8 cellular contexts compared by ENCODE assay signal in genomic region chr3:179608931-179609720, GRCh38. TPM values are rescaled to one million over a fixed set of nuclear protein-coding genes. Genes with fewer than 3 reads are reported as not detected.
A peak's percentile ranks its signal among the peaks of the same experiment; 100 is the strongest.
DNase-seq lines count a peak whose midpoint lies in the region; ATAC-seq, FAIRE-seq and TF ChIP-seq lines count a peak whose summit lies in the region.

No MANE protein-coding gene starts in this region.

- no peaks in the 10 kb centered on the region for H3K9me3 Mint-ChIP-seq in IgD-negative memory B cell

- H3K4me3 Mint-ChIP-seq in IgD-negative memory B cell: peak overlapping the region; percentile 47 to 69 (median 64)

- no peak overlapping the region for H3K4me3 ChIP-seq in K562

- peak overlapping the region; percentile 45 for H3K4me2 ChIP-seq in K562 (ENCODE audit: insufficient read depth, low read length)

- CTCF ChIA-PET in K562 (lab: Yijun Ruan, JAX; ENCODE audit: low intra/inter-chr PET ratio): no interaction called here

- H3K27ac ChIP-seq in K562 (ENCODE audit: extremely low read depth, low read depth, low read length): peak overlapping the region; percentile 44; the same call in 2 of the 3 replicates

- H3K27ac Mint-ChIP-seq in IgD-negative memory B cell: peak overlapping the region; percentile 52 to 89 (median 78)

- H3K9ac ChIP-seq in K562 (ENCODE audit: insufficient read depth in 1 of 2, low read depth in 2 of 2, low read length in 2 of 2): no peak overlapping the region

- intact Hi-C loops in K562 (cut with micrococcal nuclease): no loop called here

- no peak for TF ChIP-seq CTCF in K562 (IDR thresholded peaks at IDR 0.05 in 2 of 3, conservative IDR thresholded peaks at IDR 0.05 in 1 of 3; ENCODE audit: insufficient read depth in 2 of 3, low read depth in 1 of 3, low read length in 3 of 3)

- H4K20me1 ChIP-seq in K562 (replicated peaks; ENCODE audit: control insufficient read depth, insufficient read depth, low read length): no peaks in the 10 kb centered on the region

- no peaks in the 10 kb centered on the region for H3K9me3 ChIP-seq in K562 (replicated peaks; ENCODE audit: control insufficient read depth, insufficient read depth, low read depth, low read length)

- no peak for TF ChIP-seq POLR2A in K562 (conservative IDR thresholded peaks at IDR 0.05)

- TF ChIP-seq EP300 in K562 (IDR thresholded peaks at IDR 0.05; ENCODE audit: low read length): no peak

- ATAC-seq in GM18511 (IDR thresholded peaks at IDR 0.05; ENCODE audit: unreplicated experiment) (peak; percentile 60), GM21619 (IDR thresholded peaks at IDR 0.05; ENCODE audit: unreplicated experiment) (peak; percentile 47), K562 (peak; percentile 5; the same call in 2 of the 3 replicates)

- POLR2A ChIA-PET in K562 (lab: Yijun Ruan, JAX): no interaction called here

- no peaks in the 10 kb centered on the region for H3K27me3 ChIP-seq in K562 (ENCODE audit: control insufficient read depth in 2 of 2, insufficient read depth in 2 of 2, low read length in 2 of 2)

- peaks cover 2% of the 10 kb centered on the region for H3K27me3 Mint-ChIP-seq in IgD-negative memory B cell

- WGBS in K562 (ENCODE audit: insufficient coverage, low coverage, missing lambda C conversion rate): 8% methylated on average over 6 of the region's 6 CpGs

- no peak overlapping the region for H2AFZ ChIP-seq in K562 (ENCODE audit: low read depth, low read length)

- peaks cover 90% of the 10 kb centered on the region for H3K79me2 ChIP-seq in K562 (ENCODE audit: control insufficient read depth, insufficient read depth, low read length)

- BruUV-seq in K562 (replicated peaks; lab: Mats Ljungman, UMichigan): no TSS peak

- H3K36me3 ChIP-seq in K562 (ENCODE audit: control insufficient read depth, insufficient read depth, low read length): peaks cover 65% of the 10 kb centered on the region

- TF ChIP-seq RAD21 in K562 (CRISPR knock-in tag; conservative IDR thresholded peaks at IDR 0.05 in 1 of 2, IDR thresholded peaks at IDR 0.05 in 1 of 2): no peak

- peaks cover 11 to 44% of the 10 kb centered on the region in 2 experiments; a peak in 4 of 5 replicates for H3K4me1 ChIP-seq in K562 (replicated peaks in 1 of 2; ENCODE audit: control insufficient read depth in 2 of 2, insufficient read depth in 2 of 2, low read length in 2 of 2)

- H3K4me1 Mint-ChIP-seq in IgD-negative memory B cell: peaks cover 34 to 54% (median 50%) of the 10 kb centered on the region in 3 donors

- FAIRE-seq in K562 (lab: Jason Lieb, UNC): no peak
- no peak for FAIRE-seq in RCC 7860 (lab: Jason Lieb, UNC)

- no peaks in the 10 kb centered on the region for H3K9me1 ChIP-seq in K562 (ENCODE audit: control insufficient read depth, insufficient read depth, low read length)

- in situ Hi-C loops in K562 (cut with MboI): no loop called here

- DNase-seq in K562 (ENCODE audit: extremely low read depth in 1 of 4, low spot score in 3 of 4): peak in 1 of 4 experiments; percentile 38
- DNase-seq in RCC 7860 (ENCODE audit: low spot score): no peak
- DNase-seq in ecto neural progenitor cell (ENCODE audit: low spot score): no peak
- DNase-seq in amygdala (lab: John Stamatoyannopoulos, UW): no peak
- no peak for DNase-seq in activated gamma-delta T cell treated with Interleukin-2 at 50 U/mL for 16 hours

- peaks cover 2% of the 10 kb centered on the region for H3K36me3 Mint-ChIP-seq in IgD-negative memory B cell

TF ChIP-seq in K562, 482 proteins besides CTCF, POLR2A, EP300 and RAD21 (continues in another document):
- TF ChIP-seq EP400 (IDR thresholded peaks at IDR 0.05): no peak
- TF ChIP-seq ZNF717 (CRISPR knock-in tag; IDR thresholded peaks at IDR 0.05): no peak

RNA-seq across cellular contexts. Expression of gene NDUFB5, which starts 4.5 kb away (rescaled TPM):
- polyA plus RNA-seq in IgD-negative memory B cell (96.9 TPM), K562 (2011; rRNA removed) (87.1 and 128 TPM in 2 replicates), K562 (2014; fragmentation: Illumina TruSeq; extraction: Trizol) (147 and 166 TPM in 2 replicates), K562 (2014; fragmentation: Nextera tagmentation; extraction: Ambion mirVana) (100 to 1,000 TPM; 412 to 466 TPM), K562 (2014; rRNA removed) (211 and 229 TPM in 2 replicates)
- total RNA-seq in K562 (2011; cell fraction: chromatin; rRNA removed; ENCODE audit: low replicate concordance): 26.9 and 87.6 TPM in 2 replicates
- total RNA-seq in K562 (2011; cell fraction: nucleolus; rRNA removed): 21.4 and 23.0 TPM in 2 replicates
- 51.3 and 81.9 TPM in 2 replicates for total RNA-seq in K562 (2011; cell fraction: nucleoplasm; rRNA removed)
- total RNA-seq in K562 (2014; rRNA removed) (166 and 172 TPM in 2 replicates), K562 (2014; rRNA removed; fragmentation: Illumina TruSeq; extraction: Trizol) (207 and 219 TPM in 2 replicates), K562 (2015; rRNA removed; fragmentation: Illumina TruSeq; extraction: Trizol) (145 and 176 TPM in 2 replicates), K562 (2021) (156 and 168 TPM in 2 replicates)
- 19.9 and 45.0 TPM in 2 replicates for polyA plus RNA-seq in K562 (2011; cell fraction: cytosol; rRNA removed)
- polyA plus RNA-seq in K562 (2011; cell fraction: nucleus; rRNA removed): 21.4 and 47.7 TPM in 2 replicates
- 149 and 163 TPM in 2 replicates for polyA plus RNA-seq in K562 (2012)
- 37.0 and 53.9 TPM in 2 replicates for polyA minus RNA-seq in K562 (2011; rRNA and poly(A)+ RNA removed)
- 25.7 and 30.2 TPM in 2 replicates for polyA minus RNA-seq in K562 (2011; cell fraction: cytosol; rRNA and poly(A)+ RNA removed)
- polyA minus RNA-seq in K562 (2011; cell fraction: nucleus; rRNA and poly(A)+ RNA removed): 10.1 and 18.0 TPM in 2 replicates

RNA-seq across cellular contexts. Expression of gene MRPL47, which starts 4.7 kb away (rescaled TPM):
- polyA plus RNA-seq in IgD-negative memory B cell: 54.5 TPM
- 6.0 and 12.3 TPM in 2 replicates for total RNA-seq in K562 (2011; cell fraction: chromatin; rRNA removed; ENCODE audit: low replicate concordance)
- total RNA-seq in K562 (2011; cell fraction: nucleolus; rRNA removed): 5.3 and 7.0 TPM in 2 replicates
- total RNA-seq in K562 (2011; cell fraction: nucleoplasm; rRNA removed): 9.3 and 12.7 TPM in 2 replicates
- total RNA-seq in K562 (2014; rRNA removed): 88.2 and 101 TPM in 2 replicates
- 143 and 162 TPM in 2 replicates for total RNA-seq in K562 (2014; rRNA removed; fragmentation: Illumina TruSeq; extraction: Trizol)
- total RNA-seq in K562 (2015; rRNA removed; fragmentation: Illumina TruSeq; extraction: Trizol): 110 and 123 TPM in 2 replicates
- total RNA-seq in K562 (2021): 109 and 127 TPM in 2 replicates
- polyA plus RNA-seq in K562 (2011; rRNA removed): 86.1 and 139 TPM in 2 replicates
- polyA plus RNA-seq in K562 (2011; cell fraction: cytosol; rRNA removed): 15.6 and 27.7 TPM in 2 replicates
- 10.9 and 21.0 TPM in 2 replicates for polyA plus RNA-seq in K562 (2011; cell fraction: nucleus; rRNA removed)
- 66.9 and 77.8 TPM in 2 replicates for polyA plus RNA-seq in K562 (2012)
- polyA plus RNA-seq in K562 (2014; fragmentation: Illumina TruSeq; extraction: Trizol): 130 and 141 TPM in 2 replicates
- polyA plus RNA-seq in K562 (2014; fragmentation: Nextera tagmentation; extraction: Ambion mirVana): 100 to 1,000 TPM; 396 to 437 TPM
- 137 and 144 TPM in 2 replicates for polyA plus RNA-seq in K562 (2014; rRNA removed)
- polyA minus RNA-seq in K562 (2011; rRNA and poly(A)+ RNA removed): 61.6 and 65.4 TPM in 2 replicates
- polyA minus RNA-seq in K562 (2011; cell fraction: cytosol; rRNA and poly(A)+ RNA removed): 10.6 and 22.7 TPM in 2 replicates
- polyA minus RNA-seq in K562 (2011; cell fraction: nucleus; rRNA and poly(A)+ RNA removed): 4.7 and 12.1 TPM in 2 replicates

RNA-seq across cellular contexts. Expression of gene USP13, which starts 43.7 kb away (rescaled TPM):
- 4.5 TPM for polyA plus RNA-seq in IgD-negative memory B cell
- 3.4 and 5.0 TPM in 2 replicates for total RNA-seq in K562 (2011; cell fraction: chromatin; rRNA removed; ENCODE audit: low replicate concordance)
- total RNA-seq in K562 (2011; cell fraction: nucleolus; rRNA removed): 0.53 and 1.0 TPM in 2 replicates
- total RNA-seq in K562 (2011; cell fraction: nucleoplasm; rRNA removed): 1.3 and 2.4 TPM in 2 replicates
- 0.41 and 0.73 TPM in 2 replicates for total RNA-seq in K562 (2014; rRNA removed)
- 0.51 and 0.73 TPM in 2 replicates for total RNA-seq in K562 (2014; rRNA removed; fragmentation: Illumina TruSeq; extraction: Trizol)
- 0.36 and 0.38 TPM in 2 replicates for total RNA-seq in K562 (2015; rRNA removed; fragmentation: Illumina TruSeq; extraction: Trizol)
- total RNA-seq in K562 (2021): 0.94 and 1.4 TPM in 2 replicates
- polyA plus RNA-seq in K562 (2011; rRNA removed): 1.7 and 2.3 TPM in 2 replicates
- polyA plus RNA-seq in K562 (2011; cell fraction: cytosol; rRNA removed): 0.70 and 1.7 TPM in 2 replicates
- polyA plus RNA-seq in K562 (2011; cell fraction: nucleus; rRNA removed): 1.4 and 1.9 TPM in 2 replicates
- 0.39 and 0.42 TPM in 2 replicates for polyA plus RNA-seq in K562 (2012)
- polyA plus RNA-seq in K562 (2014; fragmentation: Illumina TruSeq; extraction: Trizol): 0.83 and 0.91 TPM in 2 replicates
- polyA plus RNA-seq in K562 (2014; fragmentation: Nextera tagmentation; extraction: Ambion mirVana): under 1 TPM; 0.11 to 0.18 TPM
- polyA plus RNA-seq in K562 (2014; rRNA removed): 0.74 and 0.82 TPM in 2 replicates
- polyA minus RNA-seq in K562 (2011; rRNA and poly(A)+ RNA removed): 3.9 and 5.9 TPM in 2 replicates
- polyA minus RNA-seq in K562 (2011; cell fraction: cytosol; rRNA and poly(A)+ RNA removed): 1.9 and 3.8 TPM in 2 replicates
- polyA minus RNA-seq in K562 (2011; cell fraction: nucleus; rRNA and poly(A)+ RNA removed): 2.3 and 4.3 TPM in 2 replicates

RNA-seq across cellular contexts. Expression of gene ACTL6A, which starts 46.4 kb away (rescaled TPM):
- polyA plus RNA-seq in IgD-negative memory B cell (39.9 TPM), K562 (2011; rRNA removed) (159 and 225 TPM in 2 replicates), K562 (2014; fragmentation: Illumina TruSeq; extraction: Trizol) (178 and 186 TPM in 2 replicates), K562 (2014; fragmentation: Nextera tagmentation; extraction: Ambion mirVana) (100 to 1,000 TPM; 229 to 243 TPM), K562 (2014; rRNA removed) (151 and 155 TPM in 2 replicates)
- total RNA-seq in K562 (2011; cell fraction: chromatin; rRNA removed; ENCODE audit: low replicate concordance): 77.9 and 152 TPM in 2 replicates
- total RNA-seq in K562 (2011; cell fraction: nucleolus; rRNA removed): 41.5 and 48.8 TPM in 2 replicates
- 114 and 127 TPM in 2 replicates for total RNA-seq in K562 (2011; cell fraction: nucleoplasm; rRNA removed)
- total RNA-seq in K562 (2014; rRNA removed) (117 and 127 TPM in 2 replicates), K562 (2014; rRNA removed; fragmentation: Illumina TruSeq; extraction: Trizol) (157 and 180 TPM in 2 replicates), K562 (2015; rRNA removed; fragmentation: Illumina TruSeq; extraction: Trizol) (137 and 142 TPM in 2 replicates), K562 (2021) (107 TPM in 2 replicates)
- polyA plus RNA-seq in K562 (2011; cell fraction: cytosol; rRNA removed): 99.3 and 138 TPM in 2 replicates
- 139 and 160 TPM in 2 replicates for polyA plus RNA-seq in K562 (2011; cell fraction: nucleus; rRNA removed)
- 89.8 and 151 TPM in 2 replicates for polyA plus RNA-seq in K562 (2012)
- polyA minus RNA-seq in K562 (2011; rRNA and poly(A)+ RNA removed): 140 and 142 TPM in 2 replicates
- 49.0 and 61.5 TPM in 2 replicates for polyA minus RNA-seq in K562 (2011; cell fraction: cytosol; rRNA and poly(A)+ RNA removed)
- polyA minus RNA-seq in K562 (2011; cell fraction: nucleus; rRNA and poly(A)+ RNA removed): 49.3 and 106 TPM in 2 replicates

Comparison
In these comparisons a context has a peak if more than half of its experiments do, and no peak if none do; other contexts are left out.
1. ATAC-seq: peak in every context shown above with its lines; median percentile 60 in GM18511; 47 in GM21619; 5 in K562.